In the genomic region with DNA sequence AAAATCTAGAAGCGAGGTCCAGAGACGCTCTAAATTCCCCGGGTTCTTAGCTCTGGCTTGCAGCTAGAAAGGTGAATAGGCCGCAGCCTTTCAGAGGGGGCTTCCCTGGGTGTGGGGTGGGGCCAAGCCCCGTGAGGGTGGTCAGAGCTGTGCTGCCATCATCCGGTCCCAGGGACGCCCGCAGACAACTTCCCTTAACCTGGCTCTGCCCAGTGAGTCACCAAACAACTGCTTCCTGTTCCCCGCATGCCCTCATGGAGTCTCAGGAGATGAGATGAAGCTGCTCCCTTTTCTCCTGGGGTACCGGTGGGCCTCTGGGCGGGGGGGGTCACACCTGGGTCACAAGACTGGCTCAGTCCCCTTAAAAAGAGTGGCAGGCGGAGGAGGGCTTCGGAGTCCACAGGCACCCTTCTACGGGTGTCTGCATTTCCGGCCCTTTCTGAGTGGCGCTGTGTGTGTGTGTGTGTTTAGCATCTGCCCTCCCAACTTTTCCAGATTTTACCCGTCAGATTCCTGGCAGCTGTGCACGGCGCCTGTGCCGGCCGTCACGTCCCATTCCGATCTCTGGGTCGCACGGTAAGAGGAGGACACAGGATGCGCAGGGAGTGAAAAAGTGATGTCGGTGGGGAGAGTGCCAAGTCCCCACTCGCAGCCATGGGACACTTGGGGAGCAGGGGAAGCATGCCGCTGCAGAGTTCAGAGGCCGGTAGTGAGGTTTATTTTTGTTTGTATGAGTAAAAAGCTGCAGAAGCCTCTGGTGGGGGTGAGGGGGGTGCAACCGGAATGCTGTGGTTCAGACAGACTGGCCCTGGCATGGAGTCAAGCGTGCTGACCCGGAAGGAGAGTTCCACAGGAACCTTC, we compare ENCODE assay signal across 10 cellular contexts. TPM values are rescaled to one million over a fixed set of nuclear protein-coding genes. Genes with fewer than 3 reads are reported as not detected.
DNase-seq lines count a peak whose midpoint lies in the region; ATAC-seq and TF ChIP-seq lines count a peak whose summit lies in the region.
"Had no signal": no experiment of that assay in that cellular context is flagged by ENCODE, and none has a peak within 500 bp of the region (broad histone marks: within the 10 kb centered on the region; RNA-seq: fewer than 3 reads in every experiment).

No MANE protein-coding gene starts in this region.

- peak overlapping the region; percentile 5 for H3K27ac Mint-ChIP-seq in activated naive CD8-positive, alpha-beta T cell treated with anti-CD3 and anti-CD28 coated beads for 36 hours
- no peak overlapping the region for H3K27ac Mint-ChIP-seq in activated naive CD8-positive, alpha-beta T cell treated with anti-CD3 and anti-CD28 coated beads, Interleukin-2, amount 50 U/mL, for 24 hours
- H3K27ac Mint-ChIP-seq: progenitor cell of endocrine pancreas had no signal

- no peak overlapping the region for H4K8ac ChIP-seq in mesendoderm (ENCODE audit: low read depth, low read length)

- no peak for DNase-seq in activated naive CD8-positive, alpha-beta T cell treated with anti-CD3 and anti-CD28 coated beads for 36 hours
- DNase-seq in activated naive CD8-positive, alpha-beta T cell treated with anti-CD3 and anti-CD28 coated beads, Interleukin-2, amount 50 U/mL, for 24 hours, result no peak
- DNase-seq in colonic mucosa (peak; percentile 52), mesendoderm (no peak), upper lobe of right lung (peak; percentile 70), NCI-H1105 (lab: John Stamatoyannopoulos, UW) (no peak)
- DNase-seq in activated naive CD4-positive, alpha-beta T cell treated with anti-CD3 and anti-CD28 coated beads, Interleukin-2, amount 50 U/mL, for 16 hours, result no peak

- H2BK5ac ChIP-seq in mesendoderm (ENCODE audit: low read length), result no peak overlapping the region

- peaks cover 5% of the 10 kb centered on the region for H3K27me3 Mint-ChIP-seq in activated naive CD8-positive, alpha-beta T cell treated with anti-CD3 and anti-CD28 coated beads for 36 hours
- no peaks in the 10 kb centered on the region for H3K27me3 Mint-ChIP-seq in activated naive CD8-positive, alpha-beta T cell treated with anti-CD3 and anti-CD28 coated beads, Interleukin-2, amount 50 U/mL, for 24 hours
- H3K27me3 Mint-ChIP-seq: progenitor cell of endocrine pancreas had no signal

- H3K36me3 ChIP-seq in colonic mucosa (no peaks in the 10 kb centered on the region), mesendoderm (ENCODE audit: control insufficient read depth, insufficient read depth, low read length) (no peaks in the 10 kb centered on the region), upper lobe of right lung (peaks cover 8% of the 10 kb centered on the region)

- peaks cover 43% of the 10 kb centered on the region for H3K4me1 Mint-ChIP-seq in activated naive CD8-positive, alpha-beta T cell treated with anti-CD3 and anti-CD28 coated beads for 36 hours
- peaks cover 40% of the 10 kb centered on the region for H3K4me1 Mint-ChIP-seq in activated naive CD8-positive, alpha-beta T cell treated with anti-CD3 and anti-CD28 coated beads, Interleukin-2, amount 50 U/mL, for 24 hours

- no peak overlapping the region for H3K4me3 ChIP-seq in colonic mucosa
- no peak overlapping the region for H3K4me3 ChIP-seq in mesendoderm (ENCODE audit: low read length)
- no peak overlapping the region for H3K4me3 ChIP-seq in upper lobe of right lung

- H3K4me2 ChIP-seq in mesendoderm (ENCODE audit: low read length), result no peak overlapping the region

- H3K56ac ChIP-seq in mesendoderm (ENCODE audit: low read length), result peak overlapping the region; percentile 25

- no peak overlapping the region for H2BK15ac ChIP-seq in mesendoderm (replicated peaks; ENCODE audit: low read depth)

- TF ChIP-seq CTCF in colonic mucosa (IDR thresholded peaks at IDR 0.05), result no peak
- TF ChIP-seq CTCF in upper lobe of right lung (IDR thresholded peaks at IDR 0.05), result no peak

- no peak overlapping the region for H3K4ac ChIP-seq in mesendoderm (ENCODE audit: low read depth, low read length)

- H3K27me3 ChIP-seq in colonic mucosa (no peaks in the 10 kb centered on the region), mesendoderm (ENCODE audit: insufficient read depth, low read length, poor library complexity) (no peaks in the 10 kb centered on the region), upper lobe of right lung (no peaks in the 10 kb centered on the region)

- H3K4me1 ChIP-seq in colonic mucosa, result no peaks in the 10 kb centered on the region
- peaks cover 3% of the 10 kb centered on the region for H3K4me1 ChIP-seq in mesendoderm (ENCODE audit: control insufficient read depth, low read depth, low read length)
- H3K4me1 ChIP-seq in upper lobe of right lung, result peaks cover 65% of the 10 kb centered on the region

- peaks cover 52% of the 10 kb centered on the region for H3K36me3 Mint-ChIP-seq in activated naive CD8-positive, alpha-beta T cell treated with anti-CD3 and anti-CD28 coated beads for 36 hours
- peaks cover 27% of the 10 kb centered on the region for H3K36me3 Mint-ChIP-seq in activated naive CD8-positive, alpha-beta T cell treated with anti-CD3 and anti-CD28 coated beads, Interleukin-2, amount 50 U/mL, for 24 hours (ENCODE audit: low read depth)

- H2AK5ac ChIP-seq in mesendoderm (ENCODE audit: low read length), result no peak overlapping the region

- no peak overlapping the region for H2BK120ac ChIP-seq in mesendoderm (ENCODE audit: low read depth, low read length)

- H3K9me3 ChIP-seq in colonic mucosa (no peaks in the 10 kb centered on the region), upper lobe of right lung (no peaks in the 10 kb centered on the region)

- no peaks in the 10 kb centered on the region for H3K79me1 ChIP-seq in mesendoderm (ENCODE audit: low read length)

- no peak for ATAC-seq in activated naive CD8-positive, alpha-beta T cell treated with anti-CD3 and anti-CD28 coated beads, Interleukin-2, amount 50 U/mL, for 24 hours
- ATAC-seq in upper lobe of right lung (peak; percentile 47), HG02870 (IDR thresholded peaks at IDR 0.05; ENCODE audit: unreplicated experiment) (no peak)

- H4K5ac ChIP-seq in mesendoderm (ENCODE audit: low read length), result no peak overlapping the region

- WGBS in mesendoderm (ENCODE audit: extremely low coverage, insufficient coverage, low lambda C conversion rate), result no CpG with 5 or more reads among the region's 33 CpGs

- intact Hi-C loops in colonic mucosa (cut with DNase I) (no loop called here), upper lobe of right lung (cut with DNase I) (no loop called here)

- H3K18ac ChIP-seq in mesendoderm (ENCODE audit: low read length), result no peak overlapping the region

- peak overlapping the region; percentile 14 to 40 for H3K9ac ChIP-seq in colonic mucosa (ENCODE audit: low read depth in 2 of 2, low read length in 2 of 2)
- H3K9ac ChIP-seq in mesendoderm (ENCODE audit: low read length), result no peak overlapping the region

- no peak overlapping the region for H3K23ac ChIP-seq in mesendoderm (ENCODE audit: low read length)

- H3K27ac ChIP-seq in colonic mucosa, result peak overlapping the region; percentile 45
- H3K27ac ChIP-seq in mesendoderm (ENCODE audit: low read depth, low read length), result no peak overlapping the region
- H3K27ac ChIP-seq in upper lobe of right lung, result peak overlapping the region; percentile 86

- H3K4me3 Mint-ChIP-seq in activated naive CD8-positive, alpha-beta T cell treated with anti-CD3 and anti-CD28 coated beads for 36 hours, result no peak overlapping the region
- H3K4me3 Mint-ChIP-seq in activated naive CD8-positive, alpha-beta T cell treated with anti-CD3 and anti-CD28 coated beads, Interleukin-2, amount 50 U/mL, for 24 hours, result no peak overlapping the region

- H3K79me2 ChIP-seq in mesendoderm (ENCODE audit: control insufficient read depth, insufficient read depth, low read length), result no peaks in the 10 kb centered on the region

- H3K9me3 Mint-ChIP-seq in activated naive CD8-positive, alpha-beta T cell treated with anti-CD3 and anti-CD28 coated beads for 36 hours, result no peaks in the 10 kb centered on the region
- H3K9me3 Mint-ChIP-seq in activated naive CD8-positive, alpha-beta T cell treated with anti-CD3 and anti-CD28 coated beads, Interleukin-2, amount 50 U/mL, for 24 hours, result no peaks in the 10 kb centered on the region

RNA-seq across cellular contexts. Expression of gene HIC1, which starts 16.7 kb away (rescaled TPM):
- total RNA-seq in activated naive CD8-positive, alpha-beta T cell treated with anti-CD3 and anti-CD28 coated beads for 36 hours, result 10 to 100 TPM; 36.7 to 37.8 TPM
- 10 to 100 TPM in 1 of 2 donors, 1 to 10 TPM in 1; 7.0 to 11.2 TPM for total RNA-seq in colonic mucosa
- polyA plus RNA-seq in mesendoderm (2013, experiment 1 of 2), result 0.10 TPM
- 0.10 TPM for polyA plus RNA-seq in mesendoderm (2013, experiment 2 of 2)
- 20.8 TPM for total RNA-seq in upper lobe of right lung

RNA-seq across cellular contexts. Expression of gene OVCA2, which starts 29.8 kb away (rescaled TPM):
- 10 to 100 TPM; 38.4 to 39.0 TPM for total RNA-seq in activated naive CD8-positive, alpha-beta T cell treated with anti-CD3 and anti-CD28 coated beads for 36 hours
- total RNA-seq in colonic mucosa (10 to 100 TPM; 41.0 to 49.8 TPM), upper lobe of right lung (21.4 TPM)
- polyA plus RNA-seq in mesendoderm (2013, experiment 1 of 2), result 43.4 TPM
- polyA plus RNA-seq in mesendoderm (2013, experiment 2 of 2), result 43.4 TPM

RNA-seq across cellular contexts. Expression of gene DPH1, which starts 41.7 kb away (rescaled TPM):
- total RNA-seq in activated naive CD8-positive, alpha-beta T cell treated with anti-CD3 and anti-CD28 coated beads for 36 hours, result 10 to 100 TPM; 34.7 to 35.3 TPM
- 10 to 100 TPM; 22.7 to 34.4 TPM for total RNA-seq in colonic mucosa
- polyA plus RNA-seq in mesendoderm (2013, experiment 1 of 2), result 20.0 TPM
- polyA plus RNA-seq in mesendoderm (2013, experiment 2 of 2), result 19.3 TPM
- 47.8 TPM for total RNA-seq in upper lobe of right lung

RNA-seq across cellular contexts. Expression of gene RTN4RL1, which starts 46.5 kb away (rescaled TPM):
- total RNA-seq in activated naive CD8-positive, alpha-beta T cell treated with anti-CD3 and anti-CD28 coated beads for 36 hours, result under 1 TPM; 0.64 to 0.80 TPM
- total RNA-seq in colonic mucosa (under 1 TPM; 0.32 to 0.37 TPM), upper lobe of right lung (4.3 TPM)
- polyA plus RNA-seq in mesendoderm (2013, experiment 1 of 2), result 0.20 TPM
- polyA plus RNA-seq in mesendoderm (2013, experiment 2 of 2), result 0.14 TPM
- total RNA-seq: epithelial cell of proximal tubule had no signal

Comparison
In these comparisons a context has a peak if more than half of its experiments do, and no peak if none do; other contexts are left out.
1. DNase-seq: peak in colonic mucosa (single experiment) and upper lobe of right lung (single experiment); none in activated naive CD8-positive, alpha-beta T cell treated with anti-CD3 and anti-CD28 coated beads for 36 hours (single experiment), activated naive CD8-positive, alpha-beta T cell treated with anti-CD3 and anti-CD28 coated beads, Interleukin-2, amount 50 U/mL, for 24 hours (single experiment), mesendoderm (single experiment), activated naive CD4-positive, alpha-beta T cell treated with anti-CD3 and anti-CD28 coated beads, Interleukin-2, amount 50 U/mL, for 16 hours (single experiment) and NCI-H1105 (single experiment).